19 cellular contexts compared by ENCODE assay signal in genomic region chr1:216554934-216555333, GRCh38.
"Had no signal": no experiment of that assay in that cellular context is flagged by ENCODE, and none has a peak within 500 bp of the region (broad histone marks: within the 10 kb centered on the region; RNA-seq: fewer than 3 reads in every experiment).

No MANE protein-coding gene starts in this region.

- H3K27me3 Mint-ChIP-seq: activated CD4-positive, alpha-beta memory T cell treated with anti-CD3 and anti-CD28 coated beads for 36 hours; activated CD4-positive, alpha-beta T cell treated with anti-CD3 and anti-CD28 coated beads for 36 hours; activated T-cell treated with anti-CD3 and anti-CD28 coated beads, Interleukin-2, amount 50 U/mL, for 24 hours; stimulated activated naive B cell treated with anti-CD40 and anti-IgM and Interleukin-4, amounts not matched to agents 10 μg/mL and 1 μg/mL and 100 μg/mL, for 72 hours had no signal

- H3K9me3 Mint-ChIP-seq: activated T-helper 2 cell treated with anti-CD3 and anti-CD28 coated beads, Interferon-gamma antibody, Interleukin-2, Interleukin-4, amounts not matched to agents 10 μg/mL and 5 μg/mL and 100 μg/mL, durations not matched to agents 14 hours and 24 hours and 36 hours; nephron progenitor cell; stimulated activated naive B cell treated with anti-CD40 and anti-IgM and Interleukin-4, amounts not matched to agents 10 μg/mL and 1 μg/mL and 100 μg/mL, for 72 hours; WTC11 had no signal

- H3K4me1 Mint-ChIP-seq: activated CD4-positive, alpha-beta T cell treated with anti-CD3 and anti-CD28 coated beads for 36 hours; nephron progenitor cell; stimulated activated naive B cell treated with anti-CD40 and anti-IgM and Interleukin-4, amounts not matched to agents 10 μg/mL and 1 μg/mL and 100 μg/mL, for 72 hours had no signal

- H3K27ac Mint-ChIP-seq: activated CD4-positive, alpha-beta memory T cell treated with anti-CD3 and anti-CD28 coated beads for 36 hours; activated CD4-positive, alpha-beta T cell treated with anti-CD3 and anti-CD28 coated beads for 36 hours; activated T-cell treated with anti-CD3 and anti-CD28 coated beads, Interleukin-2, amount 50 U/mL, for 24 hours; activated T-helper 2 cell treated with anti-CD3 and anti-CD28 coated beads, Interferon-gamma antibody, Interleukin-2, Interleukin-4, amounts not matched to agents 10 μg/mL and 5 μg/mL and 100 μg/mL, durations not matched to agents 14 hours and 24 hours and 36 hours; nephron progenitor cell; stimulated activated naive B cell treated with anti-CD40 and anti-IgM and Interleukin-4, amounts not matched to agents 10 μg/mL and 1 μg/mL and 100 μg/mL, for 72 hours; WTC11 had no signal

- H3K9me3 ChIP-seq: breast epithelium, gastroesophageal sphincter, left lung, spleen, thoracic aorta, upper lobe of left lung had no signal

- H3K4me1 ChIP-seq: breast epithelium, gastroesophageal sphincter, left lung, spleen, upper lobe of left lung had no signal

- H3K27me3 ChIP-seq: breast epithelium, gastroesophageal sphincter, left lung, spleen, upper lobe of left lung had no signal

- H3K4me3 ChIP-seq: breast epithelium, gastroesophageal sphincter, left lung, spleen, thoracic aorta, upper lobe of left lung had no signal

- DNase-seq: activated CD4-positive, alpha-beta memory T cell treated with anti-CD3 and anti-CD28 coated beads for 36 hours; activated CD4-positive, alpha-beta T cell treated with anti-CD3 and anti-CD28 coated beads for 36 hours; activated naive CD4-positive, alpha-beta T cell treated with Interleukin-2 at 50 U/mL for 16 hours; activated T-cell treated with anti-CD3 and anti-CD28 coated beads, Interleukin-2, amount 50 U/mL, for 24 hours; cerebellar nuclear complex; cortex of kidney; left lung; midbrain; nephron progenitor cell; nucleus accumbens; spleen; stimulated activated naive B cell treated with anti-CD40 and anti-IgM and Interleukin-4, amounts not matched to agents 10 μg/mL and 1 μg/mL and 100 μg/mL, for 72 hours; upper lobe of left lung had no signal

- H3K36me3 ChIP-seq: breast epithelium, gastroesophageal sphincter, left lung, spleen, thoracic aorta, upper lobe of left lung had no signal

- H3K36me3 Mint-ChIP-seq: activated CD4-positive, alpha-beta memory T cell treated with anti-CD3 and anti-CD28 coated beads for 36 hours; stimulated activated naive B cell treated with anti-CD40 and anti-IgM and Interleukin-4, amounts not matched to agents 10 μg/mL and 1 μg/mL and 100 μg/mL, for 72 hours; WTC11 had no signal

- ATAC-seq: activated CD4-positive, alpha-beta T cell treated with anti-CD3 and anti-CD28 coated beads for 36 hours; esophagus mucosa; gastroesophageal sphincter; left lung; stimulated activated naive B cell treated with anti-CD40 and anti-IgM and Interleukin-4, amounts not matched to agents 10 μg/mL and 1 μg/mL and 100 μg/mL, for 72 hours; WTC11 had no signal

- H3K27ac ChIP-seq: breast epithelium, gastroesophageal sphincter, left lung, spleen, thoracic aorta, upper lobe of left lung had no signal

- H3K4me3 Mint-ChIP-seq: activated CD4-positive, alpha-beta memory T cell treated with anti-CD3 and anti-CD28 coated beads for 36 hours; activated CD4-positive, alpha-beta T cell treated with anti-CD3 and anti-CD28 coated beads for 36 hours; activated T-cell treated with anti-CD3 and anti-CD28 coated beads, Interleukin-2, amount 50 U/mL, for 24 hours; nephron progenitor cell; stimulated activated naive B cell treated with anti-CD40 and anti-IgM and Interleukin-4, amounts not matched to agents 10 μg/mL and 1 μg/mL and 100 μg/mL, for 72 hours; WTC11 had no signal
